1 cellular context compared by ENCODE assay signal in the genomic region with DNA sequence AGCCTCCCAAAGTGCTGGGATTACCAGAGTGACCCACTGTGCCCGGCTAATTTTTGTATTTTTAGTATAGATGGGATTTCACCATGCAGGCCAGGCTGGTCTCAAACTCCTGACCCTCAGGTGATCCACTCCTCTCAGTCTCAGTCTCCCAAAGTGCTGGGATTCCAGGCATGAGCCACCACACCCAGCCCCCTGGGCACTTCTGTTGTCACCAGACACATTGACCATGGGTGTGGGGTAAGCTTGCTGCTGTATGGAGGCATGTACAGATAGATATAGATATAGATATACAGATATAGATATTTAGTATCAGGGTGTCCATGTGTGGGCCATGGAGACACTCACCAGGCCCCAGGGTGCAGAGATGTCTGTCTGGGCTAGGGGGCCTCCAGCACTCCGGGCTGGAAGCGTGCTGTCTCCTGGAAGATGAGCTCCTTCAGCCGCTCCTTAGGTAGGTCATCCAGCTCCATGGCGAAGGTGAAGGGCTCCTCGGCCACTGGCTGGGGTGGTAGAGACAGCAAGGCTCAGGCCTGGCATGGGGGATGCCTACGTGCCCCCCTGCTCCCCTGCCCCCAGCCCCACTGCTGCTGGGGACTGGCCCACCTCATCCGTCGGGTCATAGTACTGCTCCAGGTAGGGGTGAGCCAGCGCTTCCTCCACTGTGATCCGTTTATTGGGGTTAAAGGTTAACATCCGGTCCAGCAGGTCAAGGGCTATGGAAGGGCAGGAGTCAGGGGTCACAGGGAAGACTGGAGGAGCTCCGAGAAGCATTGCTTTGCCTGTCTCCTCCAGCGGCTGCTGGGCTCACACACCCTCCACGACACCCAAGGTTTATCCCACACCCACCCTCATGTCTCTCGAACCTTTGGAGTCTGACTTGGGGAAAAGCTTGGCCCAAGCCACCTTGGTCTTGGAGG.
A peak's percentile ranks its signal among the peaks of the same experiment; 100 is the strongest.
TF ChIP-seq lines count a peak whose summit lies in the region.

No MANE protein-coding gene starts in this region.

TF ChIP-seq in K562, 482 proteins besides CTCF, POLR2A, EP300 and RAD21:
- TF ChIP-seq NR2C1 (IDR thresholded peaks at IDR 0.05) (peak; percentile 54; the same call in 1 of the 2 replicates), NR2C1 (tag; IDR thresholded peaks at IDR 0.05) (peak; percentile 63), NCOA4 (IDR thresholded peaks at IDR 0.05; ENCODE audit: partially characterized antibody) (no peak), STAT5B (CRISPR knock-in tag; IDR thresholded peaks at IDR 0.05) (no peak)
